1 cellular context compared by ENCODE assay signal in the genomic region with DNA sequence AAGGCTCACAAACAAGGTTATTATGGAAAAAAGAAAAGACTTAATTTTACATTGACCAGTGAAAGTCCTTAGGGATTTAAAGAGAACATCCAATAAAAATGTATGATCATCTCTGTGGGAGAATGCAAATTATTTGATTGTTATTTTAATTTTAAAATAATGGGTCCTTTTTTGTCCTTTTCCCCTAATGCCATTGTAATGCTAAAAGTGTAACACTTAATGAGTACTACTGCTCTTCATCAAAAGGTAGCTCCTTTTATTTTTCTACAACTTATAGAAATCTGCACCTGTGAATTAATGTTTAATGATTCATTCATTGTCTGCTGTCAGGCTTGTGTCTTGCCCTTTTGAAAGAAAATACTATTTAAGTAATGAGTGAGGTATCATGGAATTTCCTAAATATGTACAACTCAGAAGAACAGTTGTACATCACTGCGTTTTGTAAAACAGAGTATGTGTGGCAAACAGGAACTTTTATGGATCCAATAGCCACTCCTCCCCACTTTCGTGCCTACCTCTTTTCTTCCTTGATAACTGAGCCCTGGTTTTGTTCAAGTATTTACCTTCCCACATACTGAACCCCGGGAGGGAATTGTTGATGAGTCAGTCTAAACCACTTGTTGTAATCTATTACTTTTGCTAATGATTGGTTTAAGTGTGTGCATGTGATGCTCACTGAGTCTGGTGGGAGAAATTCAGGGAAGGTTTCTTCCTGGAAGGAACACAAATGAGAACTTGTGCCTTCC.
TF ChIP-seq lines count a peak whose summit lies in the region.

No MANE protein-coding gene starts in this region.

TF ChIP-seq in HCT116, 20 proteins besides CTCF, POLR2A, EP300 and RAD21 (continued from another document):
- TF ChIP-seq, protein P1, sequence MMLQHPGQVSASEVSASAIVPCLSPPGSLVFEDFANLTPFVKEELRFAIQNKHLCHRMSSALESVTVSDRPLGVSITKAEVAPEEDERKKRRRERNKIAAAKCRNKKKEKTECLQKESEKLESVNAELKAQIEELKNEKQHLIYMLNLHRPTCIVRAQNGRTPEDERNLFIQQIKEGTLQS (IDR thresholded peaks at IDR 0.05) = no peak
- no peak for TF ChIP-seq SP1 (IDR thresholded peaks at IDR 0.05; ENCODE audit: low read depth)
TF ChIP-seq in HCT116: peak in this region for 0.
